9 cellular contexts compared by ENCODE assay signal in genomic region chr20:32539063-32539816, GRCh38. TPM values are rescaled to one million over a fixed set of nuclear protein-coding genes. Genes with fewer than 3 reads are reported as not detected.
DNase-seq lines count a peak whose midpoint lies in the region; TF ChIP-seq lines count a peak whose summit lies in the region.
"Had no signal": no experiment of that assay in that cellular context is flagged by ENCODE, and none has a peak within 500 bp of the region (broad histone marks: within the 10 kb centered on the region; RNA-seq: fewer than 3 reads in every experiment).

No MANE protein-coding gene starts in this region.

- H3K9me3 ChIP-seq in NT2/D1 (ENCODE audit: insufficient read depth, low read length): no peaks in the 10 kb centered on the region
- H3K9me3 ChIP-seq: right lobe of liver had no signal

- H3K4me1 Mint-ChIP-seq in osteocyte (ENCODE audit: unreplicated experiment): peaks cover 60% of the 10 kb centered on the region

- peak overlapping the region; percentile 34 for H3K9ac ChIP-seq in NT2/D1 (ENCODE audit: insufficient read length, low read depth)

- no peaks in the 10 kb centered on the region for H3K9me3 Mint-ChIP-seq in osteocyte (ENCODE audit: unreplicated experiment)

- no peaks in the 10 kb centered on the region for H3K36me3 Mint-ChIP-seq in osteocyte (ENCODE audit: unreplicated experiment)

- TF ChIP-seq CTCF in osteocyte (IDR thresholded peaks at IDR 0.05): no peak

- H3K4me3 ChIP-seq in NT2/D1 (ENCODE audit: insufficient read length, low read depth): no peak overlapping the region
- H3K4me3 ChIP-seq: right lobe of liver had no signal

- no peaks in the 10 kb centered on the region for H3K27me3 Mint-ChIP-seq in osteocyte (ENCODE audit: unreplicated experiment)

- DNase-seq in GF-D8 (lab: John Stamatoyannopoulos, UW) (peak; percentile 21), NT2/D1 (ENCODE audit: low read depth, low spot score) (no peak), cerebellar cortex (ENCODE audit: low spot score) (peak; percentile 34), osteocyte (ENCODE audit: extremely low spot score, unreplicated experiment) (no peak), AG08396 (ENCODE audit: low spot score) (no peak), ACHN (no peak), NOMO-1 (lab: John Stamatoyannopoulos, UW; ENCODE audit: unreplicated experiment in 2 of 2) (no peak), SKM-1 (lab: John Stamatoyannopoulos, UW; ENCODE audit: unreplicated experiment) (no peak)
- DNase-seq: right lobe of liver had no signal

- no peak overlapping the region for H3K4me3 Mint-ChIP-seq in osteocyte (ENCODE audit: unreplicated experiment)

- in situ Hi-C loops in ACHN (cut with HindIII; ENCODE audit: low pct_ligation_motif_present, low pct_unique_long_range_greater_than_20kb, low sequenced_read_pairs): no loop called here

- no peaks in the 10 kb centered on the region for H3K36me3 ChIP-seq in NT2/D1 (ENCODE audit: insufficient read depth, insufficient read length, low read length)
- H3K36me3 ChIP-seq: right lobe of liver had no signal

- H3K27ac Mint-ChIP-seq in osteocyte (ENCODE audit: unreplicated experiment): peak overlapping the region; percentile 43

- H3K27me3 ChIP-seq in NT2/D1 (ENCODE audit: insufficient read depth, insufficient read length): peaks cover 13% of the 10 kb centered on the region
- H3K27me3 ChIP-seq: right lobe of liver had no signal

- peaks cover 24% of the 10 kb centered on the region for H3K4me1 ChIP-seq in NT2/D1 (ENCODE audit: insufficient read depth, insufficient read length)

RNA-seq across cellular contexts. Expression of gene NOL4L, which starts 45.9 kb away (rescaled TPM):
- total RNA-seq in osteocyte: 30.5 and 32.7 TPM in 2 replicates

Comparison
In these comparisons a context has a peak if more than half of its experiments do, and no peak if none do; other contexts are left out.
1. DNase-seq: peak in GF-D8 (single experiment) and cerebellar cortex (single experiment); none in NT2/D1 (single experiment), osteocyte (single experiment), AG08396 (single experiment), ACHN (single experiment), NOMO-1 (0 of 2) and SKM-1 (single experiment).